ENCODE assay signal across 8 cellular contexts in the genomic region with DNA sequence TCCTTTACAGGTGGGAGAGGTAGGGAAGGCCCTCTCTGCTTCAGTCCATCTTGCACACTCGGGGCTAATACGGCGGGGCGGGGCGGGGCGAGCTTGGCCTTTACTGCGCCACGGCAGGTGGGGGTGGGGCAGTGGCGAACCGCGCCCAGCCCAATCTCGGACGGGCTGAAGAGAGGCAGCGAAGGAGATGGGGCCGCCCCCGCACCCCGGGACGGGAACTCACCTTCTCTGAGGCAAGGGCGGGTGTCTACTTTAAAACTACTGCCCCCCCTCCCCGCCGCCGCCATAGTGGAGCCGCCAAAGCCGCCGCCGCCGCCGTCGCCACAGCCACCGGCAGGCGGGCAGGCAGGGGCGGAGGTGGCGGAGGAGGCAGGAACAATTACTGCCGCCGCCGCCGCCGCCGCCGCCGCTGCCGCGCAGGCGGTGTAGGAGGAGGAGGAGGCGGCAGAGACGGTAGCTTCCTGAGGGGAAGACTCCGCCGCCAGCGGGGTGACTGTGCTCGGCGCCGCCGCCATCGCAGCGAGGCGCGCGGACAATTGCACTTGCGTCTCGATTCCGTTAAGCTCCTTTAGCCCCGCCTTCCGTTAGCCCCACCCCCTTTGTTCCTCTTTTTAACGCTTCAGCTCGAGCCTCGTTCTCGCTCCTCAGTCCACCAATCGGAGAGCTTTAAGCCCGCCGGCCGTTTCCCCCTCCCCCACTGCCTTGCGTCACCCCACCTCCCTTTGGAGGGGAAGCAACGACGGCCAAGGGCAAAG. TPM values are rescaled to one million over a fixed set of nuclear protein-coding genes. Genes with fewer than 3 reads are reported as not detected.
DNase-seq lines count a peak whose midpoint lies in the region; ATAC-seq and TF ChIP-seq lines count a peak whose summit lies in the region.

TSS of gene ZMAT1 (minus strand) at position 534 of the 755 bp plus-strand sequence. CDS start at position 515, 19 bp downstream.

- peak within 1 kb of the TSS; percentile 90 for H3K4me3 Mint-ChIP-seq in CD4-positive, alpha-beta T cell

- no peaks in the 10 kb centered on the region for H3K9me3 ChIP-seq in CD4-positive, alpha-beta T cell (ENCODE audit: control insufficient read depth, low read length)
- no peaks in the 10 kb centered on the region for H3K9me3 ChIP-seq in endocrine pancreas (ENCODE audit: control insufficient read depth, low read length)

- intact Hi-C loops in CD4-positive, alpha-beta T cell (cut with DNase I, micrococcal nuclease), result loop anchor here (5.0 to 10.0 kb wide), 7 partner anchors 129 to 1383 kb away; partner anchors contain the start of genes ARMCX6 (in 1 of the 2), BEX2 (in 1 of the 2) and BEX4 (in 1 of the 2)

- no peaks in the 10 kb centered on the region for H3K27me3 Mint-ChIP-seq in CD4-positive, alpha-beta T cell

- POLR2A ChIA-PET in CD4-positive, alpha-beta T cell (lab: Charles Lee), result interaction anchor here (0.6 to 2.4 kb wide), 21 partner anchors 9 to 1987 kb away, joined by 3 to 18 read pairs (median 5); partner anchors contain the start of genes ARMCX5, ARMCX6, BEX5 and CENPI

- peak; percentile 84 for ATAC-seq in CD4-positive, alpha-beta T cell (ENCODE audit: poor library complexity)
- ATAC-seq in GM19397 (IDR thresholded peaks at IDR 0.05; ENCODE audit: unreplicated experiment), result peak; percentile 85
- ATAC-seq in HG03571 (IDR thresholded peaks at IDR 0.05; ENCODE audit: unreplicated experiment), result peak; percentile 94

- H3K27ac Mint-ChIP-seq in CD4-positive, alpha-beta T cell, result peak within 1 kb of the TSS; percentile 90

- H3K4me3 ChIP-seq in endocrine pancreas (ENCODE audit: control insufficient read depth, insufficient read depth, low read length), result peak within 1 kb of the TSS; percentile 72

- no peaks in the 10 kb centered on the region for H3K36me3 ChIP-seq in endocrine pancreas (ENCODE audit: control insufficient read depth, insufficient read depth, low read length)

- CTCF ChIA-PET in CD4-positive, alpha-beta T cell (lab: Charles Lee), result interaction anchor here (1.3 to 1.6 kb wide), 3 partner anchors 8 to 541 kb away, joined by 3 to 4 read pairs (median 3); partner anchors contain the start of gene RPL36A

- peaks cover 5% of the 10 kb centered on the region for H3K4me1 ChIP-seq in endocrine pancreas (ENCODE audit: control insufficient read depth, insufficient read depth, low read length)

- peak within 1 kb of the TSS; percentile 72 for H3K9ac ChIP-seq in endocrine pancreas (ENCODE audit: control insufficient read depth, insufficient read depth, low read length)

- TF ChIP-seq CTCF in CD4-positive, alpha-beta T cell (IDR thresholded peaks at IDR 0.05), result no peak

- DNase-seq in CD4-positive, alpha-beta T cell, result peak; percentile 84 to 92 (median 91)
- DNase-seq in NCI-H82 treated with DMSO at 0.1 percent for 48 hours (lab: John Stamatoyannopoulos, UW; ENCODE audit: unreplicated experiment) (peak; percentile 76), mesenteric fat pad (ENCODE audit: low spot score) (peak; percentile 94)
- DNase-seq in activated CD8-positive, alpha-beta memory T cell treated with anti-CD3 and anti-CD28 coated beads for 24 hours, result peak; percentile 94
- DNase-seq in stimulated activated CD8-positive, alpha-beta memory T cell treated with anti-CD3 and anti-CD28 coated beads, Interleukin-15, amount 100 ng/mL, for 1 hour (ENCODE audit: low read depth), result peak; percentile 80

- peak within 1 kb of the TSS; percentile 82 for H3K27ac ChIP-seq in CD4-positive, alpha-beta T cell (ENCODE audit: low read depth, low read length)

- no peaks in the 10 kb centered on the region for H3K27me3 ChIP-seq in CD4-positive, alpha-beta T cell (ENCODE audit: control insufficient read depth, insufficient read depth, low read length)
- no peaks in the 10 kb centered on the region for H3K27me3 ChIP-seq in endocrine pancreas (ENCODE audit: control insufficient read depth, insufficient read depth, low read length)

- no peaks in the 10 kb centered on the region for H3K9me3 Mint-ChIP-seq in CD4-positive, alpha-beta T cell

- peaks cover 11% of the 10 kb centered on the region for H3K36me3 Mint-ChIP-seq in CD4-positive, alpha-beta T cell (ENCODE audit: low read depth)

- peaks cover 17% of the 10 kb centered on the region for H3K4me1 Mint-ChIP-seq in CD4-positive, alpha-beta T cell (ENCODE audit: low read depth)

RNA-seq across cellular contexts. Expression of gene ZMAT1, which starts in this region (rescaled TPM):
- 10 to 100 TPM; 19.2 to 20.2 TPM for total RNA-seq in CD4-positive, alpha-beta T cell
- total RNA-seq in mesenteric fat pad, result 3.9 TPM

Comparison
In these comparisons a context has a peak if more than half of its experiments do, and no peak if none do; other contexts are left out.
1. Peak in every context shown above with its lines: DNase-seq, ATAC-seq, H3K4me3 ChIP-seq and H3K27ac ChIP-seq.